ENCODE assay signal across 8 cellular contexts in the genomic region with DNA sequence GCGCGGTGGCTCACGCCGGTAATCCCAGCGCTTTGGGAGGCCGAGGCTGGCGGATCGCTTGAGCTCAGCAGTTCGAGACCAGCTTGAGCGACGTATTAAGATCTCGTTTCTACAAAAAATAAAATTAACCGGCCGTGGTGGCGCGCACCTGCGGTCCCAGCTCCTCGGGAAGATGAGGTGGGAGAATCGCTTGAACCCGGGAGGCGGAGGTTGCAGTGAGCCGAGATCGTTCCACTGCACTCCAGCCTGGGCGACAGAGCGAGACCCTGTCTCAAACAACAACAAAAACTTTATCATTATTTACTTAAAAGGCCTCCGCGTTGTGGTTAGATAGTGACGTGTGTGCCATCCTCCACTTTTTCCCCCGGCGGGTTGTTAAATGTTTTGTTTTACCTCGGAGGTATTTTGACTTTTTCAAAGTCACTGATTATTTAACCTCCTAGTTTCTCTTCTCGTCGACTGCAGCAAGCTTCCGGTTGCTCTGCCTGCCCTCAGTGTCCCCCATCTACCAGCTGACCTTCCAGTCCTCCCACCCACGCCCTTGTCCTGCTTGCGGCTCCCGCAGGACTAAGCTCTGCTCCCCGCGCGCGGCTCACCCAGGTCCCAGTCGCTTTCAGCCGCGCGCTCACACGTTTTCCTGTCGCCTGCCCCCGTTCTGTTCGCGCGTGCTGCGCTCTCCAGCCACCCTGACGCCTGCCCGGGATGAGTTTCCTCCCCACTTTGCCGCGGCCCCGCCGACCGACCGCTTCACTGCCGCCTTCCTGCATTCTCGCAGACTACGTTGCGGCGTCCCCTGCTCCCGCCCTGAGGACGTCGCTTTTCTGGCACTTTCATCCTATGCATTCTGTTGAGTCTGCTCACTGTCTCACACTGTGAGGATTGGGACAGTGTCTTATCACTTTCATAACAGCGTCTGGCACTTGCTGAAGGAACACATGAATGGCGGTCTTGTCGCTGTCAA. TPM values are rescaled to one million over a fixed set of nuclear protein-coding genes. Genes with fewer than 3 reads are reported as not detected.
DNase-seq lines count a peak whose midpoint lies in the region; ATAC-seq and TF ChIP-seq lines count a peak whose summit lies in the region.

No MANE protein-coding gene starts in this region.

- no peaks in the 10 kb centered on the region; the same call in 1 of the 2 replicates for H3F3A ChIP-seq in Loucy (ENCODE audit: low read depth)

- no peaks in the 10 kb centered on the region for H3K36me3 ChIP-seq in Loucy (ENCODE audit: insufficient read depth, low read length)
- peaks cover 17% of the 10 kb centered on the region for H3K36me3 ChIP-seq in SJSA1
- no peaks in the 10 kb centered on the region for H3K36me3 ChIP-seq in testis (ENCODE audit: low read depth, missing control alignments)

- peak; percentile 22 for ATAC-seq in GM21576 (IDR thresholded peaks at IDR 0.05; ENCODE audit: unreplicated experiment)
- peak; percentile 26 for ATAC-seq in omental fat pad (ENCODE audit: low FRiP score)

- H3K27me3 ChIP-seq in Loucy (ENCODE audit: insufficient read depth, low read length, poor library complexity, severe bottlenecking) (no peaks in the 10 kb centered on the region), SJSA1 (replicated peaks) (no peaks in the 10 kb centered on the region), testis (no peaks in the 10 kb centered on the region)

- H3K9me3 ChIP-seq in Loucy (ENCODE audit: insufficient read depth, low read depth, low read length) (no peaks in the 10 kb centered on the region), SJSA1 (replicated peaks) (no peaks in the 10 kb centered on the region), testis (no peaks in the 10 kb centered on the region)

- H2AFZ ChIP-seq in Loucy (ENCODE audit: low read length) = peak overlapping the region; percentile 61

- peaks cover 32% of the 10 kb centered on the region for H4K20me1 ChIP-seq in Loucy (ENCODE audit: insufficient read depth, low read length, poor library complexity, severe bottlenecking)

- H3K4me1 ChIP-seq in Loucy (ENCODE audit: insufficient read depth, low read length, poor library complexity, severe bottlenecking) = peaks cover 30% of the 10 kb centered on the region
- H3K4me1 ChIP-seq in SJSA1 (replicated peaks) = peaks cover 17% of the 10 kb centered on the region
- H3K4me1 ChIP-seq in testis = peaks cover 26% of the 10 kb centered on the region

- TF ChIP-seq POLR2A in testis (IDR thresholded peaks at IDR 0.05) = no peak

- H3K4me3 ChIP-seq in Loucy (ENCODE audit: low read length, poor library complexity, severe bottlenecking) (peak overlapping the region; percentile 86), SJSA1 (peak overlapping the region; percentile 81), testis (peak overlapping the region; percentile 92 to 100)

- no peaks in the 10 kb centered on the region for H3K9me2 ChIP-seq in Loucy (replicated peaks; ENCODE audit: low read depth, low read length)

- intact Hi-C loops in testis (cut with DNase I; ENCODE audit: low total_unique reads) = no loop called here

- 0 to 2% methylated on average over 61 to 71 of the region's 71 CpGs for WGBS in testis, 2 donors

- H3K4me2 ChIP-seq in Loucy (ENCODE audit: low read depth, low read length, poor library complexity, severe bottlenecking) = peak overlapping the region; percentile 68

- peaks cover 37% of the 10 kb centered on the region for H3K79me2 ChIP-seq in Loucy (ENCODE audit: insufficient read depth, low read length)

- peak overlapping the region; percentile 90 for H3K9ac ChIP-seq in Loucy (ENCODE audit: low read depth, low read length, poor library complexity, severe bottlenecking)

- no peak for TF ChIP-seq CTCF in Loucy (conservative IDR thresholded peaks at IDR 0.05; ENCODE audit: low read length)
- TF ChIP-seq CTCF in omental fat pad (IDR thresholded peaks at IDR 0.05) = no peak
- no peak for TF ChIP-seq CTCF in testis (IDR thresholded peaks at IDR 0.05)

- H3K27ac ChIP-seq in SJSA1 (peak overlapping the region; percentile 90), testis (peak overlapping the region; percentile 99 to 100)

- DNase-seq in DMS153 treated with DMSO at 0.1 percent for 48 hours (lab: John Stamatoyannopoulos, UW; ENCODE audit: unreplicated experiment) = peak; percentile 55
- DNase-seq in SJSA1 (ENCODE audit: low read depth in 1 of 2, low spot score in 2 of 2) = peak; percentile 87 to 88
- DNase-seq in activated naive CD4-positive, alpha-beta T cell treated with Interleukin-2 at 50 U/mL for 16 hours = peak; percentile 71
- peak; percentile 79 for DNase-seq in globus pallidus (ENCODE audit: low spot score)
- peak; percentile 36 for DNase-seq in omental fat pad (ENCODE audit: low spot score)
- DNase-seq in testis = peak; percentile 83

RNA-seq across cellular contexts. Expression of a gene that starts 1.2 kb away (rescaled TPM):
- total RNA-seq in SJSA1 (2014; rRNA removed; shearing (Covaris generic)) = 79.7 and 98.0 TPM in 2 replicates
- 100 to 1,000 TPM; 110 to 205 (median 156) TPM for total RNA-seq in omental fat pad
- total RNA-seq in testis = 100 to 1,000 TPM; 168 TPM
- 49.1 TPM for polyA plus RNA-seq in testis (ENCODE audit: insufficient read depth, low read depth, low replicate concordance)

Comparison
In these comparisons a context has a peak if more than half of its experiments do, and no peak if none do; other contexts are left out.
1. Peak in every context shown above with its lines: DNase-seq, ATAC-seq, H3K4me3 ChIP-seq and H3K27ac ChIP-seq.
2. DNase-seq: peak in every context shown above with its lines; median percentile 88 in SJSA1; 83 in testis; 79 in globus pallidus; 71 in activated naive CD4-positive, alpha-beta T cell treated with Interleukin-2 at 50 U/mL for 16 hours; 55 in DMS153 treated with DMSO at 0.1 percent for 48 hours; 36 in omental fat pad.